ENCODE assay signal across 8 cellular contexts in the genomic region with DNA sequence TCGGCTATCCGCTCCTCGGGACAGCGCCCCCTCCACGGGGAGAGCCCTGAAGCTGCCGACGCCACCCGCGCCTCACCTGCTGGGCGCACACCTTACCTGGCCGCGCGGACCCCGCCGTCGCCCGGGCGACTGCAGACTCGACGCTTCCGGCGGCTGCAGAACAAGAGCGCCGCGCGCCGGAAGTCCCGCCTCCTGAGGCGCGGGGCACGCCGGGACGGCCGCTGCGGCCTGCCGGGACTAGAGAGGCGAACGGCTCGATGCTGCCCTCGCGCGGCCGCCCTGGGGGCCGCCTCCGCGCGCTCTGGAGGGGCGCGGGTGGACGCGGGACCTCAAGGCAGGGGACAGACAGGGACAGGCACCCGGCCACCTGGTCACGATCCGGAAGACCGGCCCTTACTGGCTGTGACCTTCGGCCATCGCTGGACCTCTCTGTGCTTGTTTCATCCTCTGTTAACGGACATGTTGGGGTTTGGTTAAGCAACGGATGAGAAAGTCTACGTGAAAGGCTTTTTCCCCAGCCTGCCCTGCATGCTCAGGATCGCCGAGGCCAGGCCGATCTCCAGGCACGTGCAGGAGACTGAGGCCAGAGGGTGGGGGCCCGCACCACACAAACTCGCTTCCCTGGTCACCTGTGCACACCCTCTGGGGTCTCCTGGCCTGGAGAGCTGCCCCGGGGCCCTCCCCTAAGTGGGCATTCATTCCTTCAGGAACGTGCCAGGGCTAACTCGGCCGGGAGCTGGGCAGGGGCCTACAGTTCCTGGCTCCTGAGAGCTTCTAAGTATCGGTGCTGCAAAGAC. TPM values are rescaled to one million over a fixed set of nuclear protein-coding genes. Genes with fewer than 3 reads are reported as not detected.
A peak's percentile ranks its signal among the peaks of the same experiment; 100 is the strongest.
DNase-seq lines count a peak whose midpoint lies in the region; ATAC-seq and TF ChIP-seq lines count a peak whose summit lies in the region.

A gene with protein sequence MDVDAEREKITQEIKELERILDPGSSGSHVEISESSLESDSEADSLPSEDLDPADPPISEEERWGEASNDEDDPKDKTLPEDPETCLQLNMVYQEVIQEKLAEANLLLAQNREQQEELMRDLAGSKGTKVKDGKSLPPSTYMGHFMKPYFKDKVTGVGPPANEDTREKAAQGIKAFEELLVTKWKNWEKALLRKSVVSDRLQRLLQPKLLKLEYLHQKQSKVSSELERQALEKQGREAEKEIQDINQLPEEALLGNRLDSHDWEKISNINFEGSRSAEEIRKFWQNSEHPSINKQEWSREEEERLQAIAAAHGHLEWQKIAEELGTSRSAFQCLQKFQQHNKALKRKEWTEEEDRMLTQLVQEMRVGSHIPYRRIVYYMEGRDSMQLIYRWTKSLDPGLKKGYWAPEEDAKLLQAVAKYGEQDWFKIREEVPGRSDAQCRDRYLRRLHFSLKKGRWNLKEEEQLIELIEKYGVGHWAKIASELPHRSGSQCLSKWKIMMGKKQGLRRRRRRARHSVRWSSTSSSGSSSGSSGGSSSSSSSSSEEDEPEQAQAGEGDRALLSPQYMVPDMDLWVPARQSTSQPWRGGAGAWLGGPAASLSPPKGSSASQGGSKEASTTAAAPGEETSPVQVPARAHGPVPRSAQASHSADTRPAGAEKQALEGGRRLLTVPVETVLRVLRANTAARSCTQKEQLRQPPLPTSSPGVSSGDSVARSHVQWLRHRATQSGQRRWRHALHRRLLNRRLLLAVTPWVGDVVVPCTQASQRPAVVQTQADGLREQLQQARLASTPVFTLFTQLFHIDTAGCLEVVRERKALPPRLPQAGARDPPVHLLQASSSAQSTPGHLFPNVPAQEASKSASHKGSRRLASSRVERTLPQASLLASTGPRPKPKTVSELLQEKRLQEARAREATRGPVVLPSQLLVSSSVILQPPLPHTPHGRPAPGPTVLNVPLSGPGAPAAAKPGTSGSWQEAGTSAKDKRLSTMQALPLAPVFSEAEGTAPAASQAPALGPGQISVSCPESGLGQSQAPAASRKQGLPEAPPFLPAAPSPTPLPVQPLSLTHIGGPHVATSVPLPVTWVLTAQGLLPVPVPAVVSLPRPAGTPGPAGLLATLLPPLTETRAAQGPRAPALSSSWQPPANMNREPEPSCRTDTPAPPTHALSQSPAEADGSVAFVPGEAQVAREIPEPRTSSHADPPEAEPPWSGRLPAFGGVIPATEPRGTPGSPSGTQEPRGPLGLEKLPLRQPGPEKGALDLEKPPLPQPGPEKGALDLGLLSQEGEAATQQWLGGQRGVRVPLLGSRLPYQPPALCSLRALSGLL (N-terminal part only) (minus strand): TSS at position 133 of the 797 bp plus-strand sequence. CDS start 1,742 bp downstream, outside the sequence.

- DNase-seq in AG04450 (ENCODE audit: low read depth, low spot score): peak; percentile 34
- peak; percentile 43 for DNase-seq in NCI-H446 treated with DMSO at 0.1 percent for 48 hours (lab: John Stamatoyannopoulos, UW)
- peak; percentile 93 for DNase-seq in activated CD4-positive, alpha-beta T cell treated with anti-CD3 and anti-CD28 coated beads for 36 hours
- peak; percentile 88 for DNase-seq in coronary artery (ENCODE audit: low spot score)
- peak; percentile 96 for DNase-seq in left kidney (ENCODE audit: low read depth, low spot score)
- peak; percentile 82 to 87 for DNase-seq in stimulated activated CD4-positive, alpha-beta T cell treated with anti-CD3 and anti-CD28 coated beads, Interleukin-1b, Interleukin-23, amount 100 ng/mL, for 4 hours (ENCODE audit: low read depth in 2 of 2)

- no peaks in the 10 kb centered on the region for H3K27me3 ChIP-seq in AG04450 (ENCODE audit: control insufficient read depth, insufficient read depth, low read length)

- H3K27me3 Mint-ChIP-seq in activated CD4-positive, alpha-beta T cell treated with anti-CD3 and anti-CD28 coated beads for 36 hours: no peaks in the 10 kb centered on the region

- H3K9me3 Mint-ChIP-seq in activated CD4-positive, alpha-beta T cell treated with anti-CD3 and anti-CD28 coated beads for 36 hours (ENCODE audit: low read depth): no peaks in the 10 kb centered on the region

- intact Hi-C loops in activated CD4-positive, alpha-beta T cell treated with anti-CD3 and anti-CD28 coated beads for 36 hours (cut with DNase I, micrococcal nuclease): loop anchor here (1.0 to 5.0 kb wide), 15 partner anchors 10 to 493 kb away; a partner anchor contains a TSS

- TF ChIP-seq CTCF in AG04450 (IDR thresholded peaks at IDR 0.05; ENCODE audit: low read depth, low read length) (peak; percentile 68), coronary artery (IDR thresholded peaks at IDR 0.05) (peak; percentile 82)

- H3K4me3 Mint-ChIP-seq in activated CD4-positive, alpha-beta T cell treated with anti-CD3 and anti-CD28 coated beads for 36 hours: peak within 1 kb of the TSS; percentile 86

- peak; percentile 62 for ATAC-seq in GM18907 (IDR thresholded peaks at IDR 0.05; ENCODE audit: unreplicated experiment)
- peak; percentile 55 for ATAC-seq in HG03196 (IDR thresholded peaks at IDR 0.05; ENCODE audit: unreplicated experiment)
- ATAC-seq in activated CD4-positive, alpha-beta T cell treated with anti-CD3 and anti-CD28 coated beads for 36 hours: peak; percentile 68

- peak within 1 kb of the TSS; percentile 80 for H3K27ac Mint-ChIP-seq in activated CD4-positive, alpha-beta T cell treated with anti-CD3 and anti-CD28 coated beads for 36 hours

- H3K36me3 Mint-ChIP-seq in activated CD4-positive, alpha-beta T cell treated with anti-CD3 and anti-CD28 coated beads for 36 hours (ENCODE audit: low read depth): peaks cover 50% of the 10 kb centered on the region

- H3K4me3 ChIP-seq in AG04450 (ENCODE audit: low read depth, low read length) (peak within 1 kb of the TSS; percentile 86), coronary artery (peak within 1 kb of the TSS; percentile 99)

- CTCF ChIA-PET in AG04450 (lab: Charles Lee): interaction anchor here (0.5 to 3.0 kb wide), 5 partner anchors 9 to 88 kb away, joined by 3 to 36 read pairs (median 5); no protein-coding TSS in a partner anchor
- CTCF ChIA-PET in activated CD4-positive, alpha-beta T cell treated with anti-CD3 and anti-CD28 coated beads for 36 hours (lab: Charles Lee): interaction anchor here (0.7 to 2.0 kb wide), 4 partner anchors 9 to 158 kb away, joined by 3 to 14 read pairs (median 9); a partner anchor contains a TSS

- H3K9me3 ChIP-seq in AG04450 (ENCODE audit: control insufficient read depth, insufficient read depth, low read length): no peaks in the 10 kb centered on the region; the same call in 1 of the 2 replicates

- POLR2A ChIA-PET in AG04450 (lab: Yijun Ruan, JAX): interaction anchor here (1.2 kb wide), 1 partner anchor 37 kb away, joined by 8 read pairs; a partner anchor contains a TSS
- POLR2A ChIA-PET in activated CD4-positive, alpha-beta T cell treated with anti-CD3 and anti-CD28 coated beads for 36 hours (lab: Charles Lee): no interaction called here

- H3K27ac ChIP-seq in AG04450 (ENCODE audit: low read depth, low read length) (peak within 1 kb of the TSS; percentile 57), coronary artery (peak within 1 kb of the TSS; percentile 41 to 64)

- peaks cover 50% of the 10 kb centered on the region for H3K4me1 Mint-ChIP-seq in activated CD4-positive, alpha-beta T cell treated with anti-CD3 and anti-CD28 coated beads for 36 hours

RNA-seq across cellular contexts. Expression of the gene that starts here (rescaled TPM):
- polyA plus RNA-seq in AG04450 (2011; rRNA removed): 2.2 and 2.4 TPM in 2 replicates
- polyA minus RNA-seq in AG04450 (2011; rRNA and poly(A)+ RNA removed): 3.4 and 5.4 TPM in 2 replicates
- total RNA-seq in activated CD4-positive, alpha-beta T cell treated with anti-CD3 and anti-CD28 coated beads for 36 hours: 10 to 100 TPM; 12.4 to 16.8 TPM

Comparison
In these comparisons a context has a peak if more than half of its experiments do, and no peak if none do; other contexts are left out.
1. Peak in every context shown above with its lines: DNase-seq, ATAC-seq, H3K4me3 ChIP-seq and H3K27ac ChIP-seq.
2. DNase-seq: peak in every context shown above with its lines; median percentile 96 in left kidney; 93 in activated CD4-positive, alpha-beta T cell treated with anti-CD3 and anti-CD28 coated beads for 36 hours; 88 in coronary artery; 84 in stimulated activated CD4-positive, alpha-beta T cell treated with anti-CD3 and anti-CD28 coated beads, Interleukin-1b, Interleukin-23, amount 100 ng/mL, for 4 hours; 43 in NCI-H446 treated with DMSO at 0.1 percent for 48 hours; 34 in AG04450.